ENCODE assay signal across 1 cellular context in genomic region chr1:231423648-231424047, GRCh38.
TF ChIP-seq lines count a peak whose summit lies in the region.

No MANE protein-coding gene starts in this region.

TF ChIP-seq in HepG2, 621 proteins besides CTCF, POLR2A, EP300 and RAD21 (continued from another document and continues in another):
- TF ChIP-seq HMGXB3 (CRISPR knock-in tag; IDR thresholded peaks at IDR 0.05; ENCODE audit: borderline replicate concordance) (no peak), SRSF1 (optimal IDR thresholded peaks at IDR 0.05; ENCODE audit: low read depth, low read length) (no peak), U2AF2 (IDR thresholded peaks at IDR 0.05; ENCODE audit: low read depth, low read length) (no peak), ZNF770 (CRISPR knock-in tag; IDR thresholded peaks at IDR 0.05) (no peak), ZNF235 (CRISPR knock-in tag; IDR thresholded peaks at IDR 0.05; ENCODE audit: borderline replicate concordance) (no peak), GPN1 (CRISPR knock-in tag; IDR thresholded peaks at IDR 0.05; ENCODE audit: borderline replicate concordance) (no peak), ZNF577 (CRISPR knock-in tag; IDR thresholded peaks at IDR 0.05; ENCODE audit: borderline replicate concordance, low read depth) (no peak), TAF1 (CRISPR knock-in tag; IDR thresholded peaks at IDR 0.05) (no peak), ZNF232 (CRISPR knock-in tag; IDR thresholded peaks at IDR 0.05; ENCODE audit: borderline replicate concordance) (no peak), GLMP (CRISPR knock-in tag; IDR thresholded peaks at IDR 0.05; ENCODE audit: borderline replicate concordance) (no peak), AKNA (CRISPR knock-in tag; IDR thresholded peaks at IDR 0.05; ENCODE audit: borderline replicate concordance) (no peak), ZNF629 (CRISPR knock-in tag; conservative IDR thresholded peaks at IDR 0.05) (peak; percentile 48; the same call in 1 of the 2 replicates), ZFP90 (CRISPR knock-in tag; IDR thresholded peaks at IDR 0.05; ENCODE audit: borderline replicate concordance) (no peak), XRCC5 (optimal IDR thresholded peaks at IDR 0.05; ENCODE audit: low read length) (no peak), PHF20 (CRISPR knock-in tag; IDR thresholded peaks at IDR 0.05) (no peak), ZNF772 (CRISPR knock-in tag; IDR thresholded peaks at IDR 0.05) (no peak), ZNF816 (CRISPR knock-in tag; IDR thresholded peaks at IDR 0.05; ENCODE audit: borderline replicate concordance) (no peak), ZNF605 (CRISPR knock-in tag; IDR thresholded peaks at IDR 0.05) (no peak), ZFYVE20 (CRISPR knock-in tag; IDR thresholded peaks at IDR 0.05; ENCODE audit: borderline replicate concordance, low read depth) (no peak), ZNF121 (CRISPR knock-in tag; IDR thresholded peaks at IDR 0.05) (no peak), ZNF207 (IDR thresholded peaks at IDR 0.05; ENCODE audit: borderline replicate concordance) (no peak), ZNF30 (CRISPR knock-in tag; IDR thresholded peaks at IDR 0.05) (no peak), DRAP1 (CRISPR knock-in tag; IDR thresholded peaks at IDR 0.05) (peak; percentile 56; the same call in 1 of the 2 replicates), ZBTB8A (CRISPR knock-in tag; IDR thresholded peaks at IDR 0.05; ENCODE audit: borderline replicate concordance, low read depth) (no peak), SNAPC4 (CRISPR knock-in tag; IDR thresholded peaks at IDR 0.05) (no peak), REPIN1 (CRISPR knock-in tag; IDR thresholded peaks at IDR 0.05; ENCODE audit: borderline replicate concordance, low read depth) (peak; percentile 33; the same call in 1 of the 2 replicates), ZNF781 (CRISPR knock-in tag; IDR thresholded peaks at IDR 0.05; ENCODE audit: borderline replicate concordance, not compliant biosample characterization) (no peak), MEF2D (CRISPR knock-in tag; IDR thresholded peaks at IDR 0.05) (peak; percentile 77), ZMYM3 (CRISPR knock-in tag; IDR thresholded peaks at IDR 0.05) (no peak), HHEX (CRISPR knock-in tag; IDR thresholded peaks at IDR 0.05) (peak; percentile 87), UBTF (CRISPR knock-in tag; IDR thresholded peaks at IDR 0.05) (no peak), POLR2AphosphoS2 (IDR thresholded peaks at IDR 0.05; ENCODE audit: low read depth, low read length) (no peak), CAMTA2 (CRISPR knock-in tag; IDR thresholded peaks at IDR 0.05; ENCODE audit: borderline replicate concordance) (no peak), ZSCAN5A (CRISPR knock-in tag; IDR thresholded peaks at IDR 0.05; ENCODE audit: borderline replicate concordance) (no peak), GABPB1 (CRISPR knock-in tag; IDR thresholded peaks at IDR 0.05) (no peak)
